12 cellular contexts compared by ENCODE assay signal in the genomic region with DNA sequence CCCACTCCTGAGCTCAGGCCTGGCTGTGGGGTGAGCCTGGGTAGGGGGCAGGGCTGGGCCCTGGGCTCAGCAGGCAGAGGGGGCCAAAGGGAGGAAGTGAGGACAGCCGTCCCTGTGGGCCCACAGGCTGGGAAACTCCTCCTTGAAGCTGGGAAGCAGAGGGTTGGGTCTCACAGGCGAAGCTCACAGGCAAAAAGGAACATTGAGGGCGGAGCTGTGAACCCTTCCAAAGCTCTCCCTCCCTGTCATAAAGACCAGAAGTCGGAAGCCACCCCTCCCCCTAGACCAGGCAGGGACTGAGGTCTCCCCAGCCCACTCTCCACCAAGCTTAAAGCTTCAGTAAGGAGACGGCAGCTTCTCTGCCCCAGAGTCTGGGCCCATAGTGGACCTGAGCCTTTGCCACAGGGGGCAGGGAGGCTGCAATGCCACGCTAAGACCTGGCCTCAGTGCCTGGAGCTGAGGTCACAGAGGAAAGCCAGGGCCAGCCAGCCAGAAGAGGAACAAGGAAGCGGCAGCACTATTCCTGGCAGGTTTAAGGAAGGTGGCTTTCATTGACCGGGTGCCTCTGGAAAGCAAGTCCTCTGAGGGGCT. TPM values are rescaled to one million over a fixed set of nuclear protein-coding genes. Genes with fewer than 3 reads are reported as not detected.
A peak's percentile ranks its signal among the peaks of the same experiment; 100 is the strongest.
DNase-seq lines count a peak whose midpoint lies in the region; ATAC-seq and TF ChIP-seq lines count a peak whose summit lies in the region.
"Had no signal": no experiment of that assay in that cellular context is flagged by ENCODE, and none has a peak within 500 bp of the region (broad histone marks: within the 10 kb centered on the region; RNA-seq: fewer than 3 reads in every experiment).

No MANE protein-coding gene starts in this region.

- H3K4me1 ChIP-seq in tibial artery, result peaks cover 0 to 34% (median 25%) of the 10 kb centered on the region in 4 donors

- intact Hi-C loops in activated T-helper 1 cell treated with anti-CD3 and anti-CD28 coated beads, Interleukin-12 subunit alpha, Interleukin-12 subunit beta, Interleukin-2, Interleukin-4 antibody, amounts not matched to agents 30 ng/mL and 10 ng/mL and 1 ng/mL, durations not matched to agents 14 hours and 24 hours and 36 hours (cut with micrococcal nuclease), result no loop called here
- intact Hi-C loops in left colon (cut with DNase I, micrococcal nuclease) (no loop called here), tibial artery (cut with DNase I; ENCODE audit: low total_unique reads) (no loop called here)

- no peak overlapping the region for H3K4me3 ChIP-seq in tibial artery

- ATAC-seq in activated CD4-positive, CD25-positive, alpha-beta regulatory T cell treated with anti-CD3 and anti-CD28 coated beads, Interleukin-2, amount 50 U/mL, for 24 hours, result no peak
- ATAC-seq in left colon (peak; percentile 85), HG03469 (IDR thresholded peaks at IDR 0.05; ENCODE audit: unreplicated experiment) (no peak)

- peaks cover 51% of the 10 kb centered on the region for H3K27me3 Mint-ChIP-seq in activated T-helper 1 cell treated with anti-CD3 and anti-CD28 coated beads, Interleukin-12 subunit alpha, Interleukin-12 subunit beta, Interleukin-2, Interleukin-4 antibody, amounts not matched to agents 30 ng/mL and 10 ng/mL and 1 ng/mL, durations not matched to agents 14 hours and 24 hours and 36 hours (ENCODE audit: insufficient read depth)

- H3K36me3 Mint-ChIP-seq in activated T-helper 1 cell treated with anti-CD3 and anti-CD28 coated beads, Interleukin-12 subunit alpha, Interleukin-12 subunit beta, Interleukin-2, Interleukin-4 antibody, amounts not matched to agents 30 ng/mL and 10 ng/mL and 1 ng/mL, durations not matched to agents 14 hours and 24 hours and 36 hours (ENCODE audit: low read depth), result peaks cover 2% of the 10 kb centered on the region
- H3K36me3 Mint-ChIP-seq: immature natural killer cell had no signal

- no peaks in the 10 kb centered on the region for H3K9me3 Mint-ChIP-seq in activated T-helper 1 cell treated with anti-CD3 and anti-CD28 coated beads, Interleukin-12 subunit alpha, Interleukin-12 subunit beta, Interleukin-2, Interleukin-4 antibody, amounts not matched to agents 30 ng/mL and 10 ng/mL and 1 ng/mL, durations not matched to agents 14 hours and 24 hours and 36 hours
- H3K9me3 Mint-ChIP-seq: immature natural killer cell had no signal

- H3K4me3 Mint-ChIP-seq in activated T-helper 1 cell treated with anti-CD3 and anti-CD28 coated beads, Interleukin-12 subunit alpha, Interleukin-12 subunit beta, Interleukin-2, Interleukin-4 antibody, amounts not matched to agents 30 ng/mL and 10 ng/mL and 1 ng/mL, durations not matched to agents 14 hours and 24 hours and 36 hours, result no peak overlapping the region
- H3K4me3 Mint-ChIP-seq: immature natural killer cell had no signal

- no peak for TF ChIP-seq CTCF in tibial artery (IDR thresholded peaks at IDR 0.05)

- H3K27ac ChIP-seq in tibial artery, result no peak overlapping the region

- H3K4me1 Mint-ChIP-seq in activated T-helper 1 cell treated with anti-CD3 and anti-CD28 coated beads, Interleukin-12 subunit alpha, Interleukin-12 subunit beta, Interleukin-2, Interleukin-4 antibody, amounts not matched to agents 30 ng/mL and 10 ng/mL and 1 ng/mL, durations not matched to agents 14 hours and 24 hours and 36 hours (ENCODE audit: low read depth), result peaks cover 5% of the 10 kb centered on the region

- no peaks in the 10 kb centered on the region for H3K9me3 ChIP-seq in tibial artery

- peak overlapping the region; percentile 40 for H3K27ac Mint-ChIP-seq in activated T-helper 1 cell treated with anti-CD3 and anti-CD28 coated beads, Interleukin-12 subunit alpha, Interleukin-12 subunit beta, Interleukin-2, Interleukin-4 antibody, amounts not matched to agents 30 ng/mL and 10 ng/mL and 1 ng/mL, durations not matched to agents 14 hours and 24 hours and 36 hours
- H3K27ac Mint-ChIP-seq: immature natural killer cell had no signal

- peaks cover 0 to 71% of the 10 kb centered on the region in 2 donors for H3K27me3 ChIP-seq in tibial artery

- DNase-seq in activated CD4-positive, CD25-positive, alpha-beta regulatory T cell treated with anti-CD3 and anti-CD28 coated beads, Interleukin-2, amount 50 U/mL, for 72 hours, result peak; percentile 23
- DNase-seq in activated T-helper 1 cell treated with anti-CD3 and anti-CD28 coated beads, Interleukin-12 subunit alpha, Interleukin-12 subunit beta, Interleukin-2, Interleukin-4 antibody, amounts not matched to agents 30 ng/mL and 10 ng/mL and 1 ng/mL, durations not matched to agents 14 hours and 24 hours and 36 hours (ENCODE audit: low spot score), result no peak
- DNase-seq in left colon, result peak; percentile 70 to 71
- peak; percentile 45 to 60 for DNase-seq in tibial artery
- no peak for DNase-seq in midbrain (lab: John Stamatoyannopoulos, UW)
- DNase-seq in NCI-H510A treated with DMSO at 0.1 percent for 48 hours (lab: John Stamatoyannopoulos, UW), result no peak
- DNase-seq: activated CD4-positive, alpha-beta T cell treated with anti-CD3 and anti-CD28 coated beads, Interleukin-2, amount 50 U/mL, for 1 hour; immature natural killer cell; NCI-H2107; SIG-M5 had no signal

- H3K36me3 ChIP-seq in tibial artery, result no peaks in the 10 kb centered on the region

RNA-seq across cellular contexts. Expression of gene KCP, which starts 1.0 kb away (rescaled TPM):
- not detected in 2 replicates for total RNA-seq in activated T-helper 1 cell treated with anti-CD3 and anti-CD28 coated beads, Interleukin-12 subunit alpha, Interleukin-12 subunit beta, Interleukin-2, Interleukin-4 antibody, amounts not matched to agents 30 ng/mL and 10 ng/mL and 1 ng/mL, durations not matched to agents 14 hours and 24 hours and 36 hours
- total RNA-seq in left colon, result 1 to 10 TPM in 1 of 2 donors, under 1 TPM in 1; 0.81 to 1.6 TPM

RNA-seq across cellular contexts. Expression of gene IRF5, which starts 26.2 kb away (rescaled TPM):
- 19.8 and 21.2 TPM in 2 replicates for total RNA-seq in activated T-helper 1 cell treated with anti-CD3 and anti-CD28 coated beads, Interleukin-12 subunit alpha, Interleukin-12 subunit beta, Interleukin-2, Interleukin-4 antibody, amounts not matched to agents 30 ng/mL and 10 ng/mL and 1 ng/mL, durations not matched to agents 14 hours and 24 hours and 36 hours
- 1 to 10 TPM; 6.6 to 8.5 TPM for total RNA-seq in left colon

RNA-seq across cellular contexts. Expression of gene ATP6V1F, which starts 48.9 kb away (rescaled TPM):
- 131 and 134 TPM in 2 replicates for total RNA-seq in activated T-helper 1 cell treated with anti-CD3 and anti-CD28 coated beads, Interleukin-12 subunit alpha, Interleukin-12 subunit beta, Interleukin-2, Interleukin-4 antibody, amounts not matched to agents 30 ng/mL and 10 ng/mL and 1 ng/mL, durations not matched to agents 14 hours and 24 hours and 36 hours
- 10 to 100 TPM; 65.8 to 78.5 TPM for total RNA-seq in left colon

Comparison
In these comparisons a context has a peak if more than half of its experiments do, and no peak if none do; other contexts are left out.
1. DNase-seq: peak in activated CD4-positive, CD25-positive, alpha-beta regulatory T cell treated with anti-CD3 and anti-CD28 coated beads, Interleukin-2, amount 50 U/mL, for 72 hours (single experiment), left colon (2 of 2) and tibial artery (2 of 2); none in activated T-helper 1 cell treated with anti-CD3 and anti-CD28 coated beads, Interleukin-12 subunit alpha, Interleukin-12 subunit beta, Interleukin-2, Interleukin-4 antibody, amounts not matched to agents 30 ng/mL and 10 ng/mL and 1 ng/mL, durations not matched to agents 14 hours and 24 hours and 36 hours (single experiment), midbrain (single experiment) and NCI-H510A treated with DMSO at 0.1 percent for 48 hours (single experiment).